8 cellular contexts compared by ENCODE assay signal in genomic region chr10:88879754-88880286, GRCh38. TPM values are rescaled to one million over a fixed set of nuclear protein-coding genes. Genes with fewer than 3 reads are reported as not detected.
DNase-seq lines count a peak whose midpoint lies in the region; ATAC-seq and TF ChIP-seq lines count a peak whose summit lies in the region.

TSS of gene STAMBPL1 (plus strand) at chr10:88880245. CDS start at chr10:88901709, 21,464 bp downstream.

- peak within 1 kb of the TSS; percentile 93 to 100 (median 98) for H3K4me3 Mint-ChIP-seq in IgD-negative memory B cell

- no peak for TF ChIP-seq CTCF in body of pancreas (IDR thresholded peaks at IDR 0.05)

- peak within 1 kb of the TSS; percentile 92 to 98 (median 93) for H3K27ac Mint-ChIP-seq in IgD-negative memory B cell

- H3K4me1 ChIP-seq in body of pancreas: peaks cover 16% of the 10 kb centered on the region

- intact Hi-C loops in body of pancreas (cut with DNase I): no loop called here

- H3K27me3 ChIP-seq in body of pancreas: no peaks in the 10 kb centered on the region
- no peaks in the 10 kb centered on the region for H3K27me3 ChIP-seq in layer of hippocampus (ENCODE audit: control insufficient read depth, insufficient read depth, low read length)

- no peaks in the 10 kb centered on the region for H3K9me3 ChIP-seq in body of pancreas

- WGBS in body of pancreas, 2 donors: 4% methylated on average over 16 of the region's 24 CpGs

- no peaks in the 10 kb centered on the region for H3K27me3 Mint-ChIP-seq in IgD-negative memory B cell

- ATAC-seq in GM21528 (IDR thresholded peaks at IDR 0.05; ENCODE audit: low FRiP score, unreplicated experiment) (peak; percentile 67), body of pancreas (peak; percentile 58)

- H3K9me3 Mint-ChIP-seq in IgD-negative memory B cell: no peaks in the 10 kb centered on the region

- H3K36me3 ChIP-seq in body of pancreas (replicated peaks in 1 of 2; ENCODE audit: insufficient read depth in 1 of 2, low read depth in 2 of 2): no peaks in the 10 kb centered on the region

- peak within 1 kb of the TSS; percentile 73 to 74 for H3K4me3 ChIP-seq in body of pancreas

- no peak for TF ChIP-seq POLR2A in body of pancreas (IDR thresholded peaks at IDR 0.05)

- H3K27ac ChIP-seq in body of pancreas (peak within 1 kb of the TSS; percentile 77 to 90 (median 84)), layer of hippocampus (ENCODE audit: low read depth, low read length) (peak within 1 kb of the TSS; percentile 86)

- H3K36me3 Mint-ChIP-seq in IgD-negative memory B cell: peaks cover 4% of the 10 kb centered on the region

- H3K4me1 Mint-ChIP-seq in IgD-negative memory B cell: peaks cover 26 to 34% (median 33%) of the 10 kb centered on the region in 3 donors

- DNase-seq in DMS53 (lab: John Stamatoyannopoulos, UW) (peak; percentile 90), T-helper 22 cell (ENCODE audit: low read depth) (peak; percentile 57), body of pancreas (peak in 2 of 4 donors; percentile 45 to 56), middle frontal gyrus (ENCODE audit: extremely low spot score, low spot score) (no peak)
- peak; percentile 53 to 69 for DNase-seq in stimulated activated CD4-positive, alpha-beta T cell treated with anti-CD3 and anti-CD28 coated beads, Interleukin-2, amount 100 ng/mL, for 48 hours

RNA-seq across cellular contexts. Expression of gene STAMBPL1, which starts in this region (rescaled TPM):
- polyA plus RNA-seq in IgD-negative memory B cell: 19.0 TPM
- 10 to 100 TPM; 10.1 to 26.7 TPM for total RNA-seq in body of pancreas
